In genomic region chr7:132504851-132505250, GRCh38 we compare ENCODE assay signal across 33 cellular contexts.
"Had no signal": no experiment of that assay in that cellular context is flagged by ENCODE, and none has a peak within 500 bp of the region (broad histone marks: within the 10 kb centered on the region; RNA-seq: fewer than 3 reads in every experiment).

No MANE protein-coding gene starts in this region.

- ATAC-seq: activated CD8-positive, alpha-beta memory T cell treated with anti-CD3 and anti-CD28 coated beads, Interleukin-2, amount 10 ng/mL, durations not matched to agents 7 days and 5 days; activated T-cell treated with anti-CD3 and anti-CD28 coated beads, Interleukin-2, amount 50 U/mL, for 72 hours; activated T-helper 17 cell treated with anti-CD3 and anti-CD28 coated beads, Interleukin-2, amount 50 U/mL, for 72 hours; K562; PC-3; Right ventricle myocardium inferior had no signal

- H3K27ac ChIP-seq: ascending aorta, Peyer's patch, RWPE1 had no signal

- DNase-seq: activated CD4-positive, alpha-beta T cell treated with anti-CD3 and anti-CD28 coated beads, Interleukin-2, amount 10 ng/mL, durations not matched to agents 24 days and 14 days; activated CD4-positive, alpha-beta T cell treated with anti-CD3 and anti-CD28 coated beads, Interleukin-2, amount 50 U/mL, for 4 hours; activated CD8-positive, alpha-beta memory T cell treated with anti-CD3 and anti-CD28 coated beads for 24 hours; activated CD8-positive, alpha-beta memory T cell treated with anti-CD3 and anti-CD28 coated beads, Interleukin-2, amount 10 ng/mL, durations not matched to agents 7 days and 5 days; activated CD8-positive, alpha-beta memory T cell treated with anti-CD3 and anti-CD28 coated beads, Interleukin-2, amount 50 U/mL, for 48 hours; activated effector memory CD4-positive, alpha-beta T cell treated with anti-CD3 and anti-CD28 coated beads, Interleukin-2, amount 50 U/mL, for 16 hours; activated naive CD4-positive, alpha-beta T cell; activated naive CD8-positive, alpha-beta T cell treated with anti-CD3 and anti-CD28 coated beads, Interleukin-2, amount 10 ng/mL, durations not matched to agents 7 days and 5 days; activated T-cell treated with anti-CD3 and anti-CD28 coated beads, Interleukin-2, amount 50 U/mL, for 1 hour; activated T-cell treated with anti-CD3 and anti-CD28 coated beads, Interleukin-2, amount 50 U/mL, for 72 hours; amygdala; NCI-H1092 treated with DMSO at 0.1 percent for 48 hours; NCI-H1417; NCI-H146; NCI-H187; NCI-H2029 treated with DMSO at 0.1 percent for 48 hours; NCI-H2107; NCI-H2171; NCI-H510A; NCI-H526; NCI-H748 treated with DMSO at 0.1 percent for 48 hours; NK-92 treated with Interleukin-12 subunit alpha and Interleukin-12 subunit beta, amount 100 ng/mL, for 24 hours; PC-3; Peyer's patch; SIG-M5 had no signal

- H3K4me1 ChIP-seq: Peyer's patch had no signal

- H3K4me3 Mint-ChIP-seq: activated CD4-positive, alpha-beta T cell treated with anti-CD3 and anti-CD28 coated beads, Interleukin-2, amount 10 ng/mL, durations not matched to agents 24 days and 14 days; activated CD8-positive, alpha-beta memory T cell treated with anti-CD3 and anti-CD28 coated beads, Interleukin-2, amount 10 ng/mL, durations not matched to agents 7 days and 5 days; activated naive CD4-positive, alpha-beta T cell treated with anti-CD3 and anti-CD28 coated beads, Interleukin-2, amount 50 U/mL, for 24 hours; activated naive CD8-positive, alpha-beta T cell treated with anti-CD3 and anti-CD28 coated beads, Interleukin-2, amount 10 ng/mL, durations not matched to agents 7 days and 5 days; activated T-cell treated with anti-CD3 and anti-CD28 coated beads, Interleukin-2, amount 50 U/mL, for 72 hours; activated T-helper 17 cell treated with anti-CD3 and anti-CD28 coated beads, Interleukin-2, amount 50 U/mL, for 72 hours; T-helper 1 cell treated with Interleukin-12 subunit alpha and Interleukin-12 subunit beta and Interleukin-4 antibody, amounts not matched to agents 30 μg/mL and 1 μg/mL, for 36 hours; T-helper 2 cell treated with Interferon-gamma antibody and Interleukin-4, amounts not matched to agents 5 μg/mL and 100 μg/mL, for 36 hours had no signal

- H3K9me3 ChIP-seq: ascending aorta, Peyer's patch had no signal

- H3K36me3 ChIP-seq: Peyer's patch had no signal

- H3K27me3 Mint-ChIP-seq: activated CD8-positive, alpha-beta memory T cell treated with anti-CD3 and anti-CD28 coated beads, Interleukin-2, amount 10 ng/mL, durations not matched to agents 7 days and 5 days; activated naive CD4-positive, alpha-beta T cell treated with anti-CD3 and anti-CD28 coated beads, Interleukin-2, amount 50 U/mL, for 24 hours; activated naive CD8-positive, alpha-beta T cell treated with anti-CD3 and anti-CD28 coated beads, Interleukin-2, amount 10 ng/mL, durations not matched to agents 7 days and 5 days; activated T-helper 17 cell treated with anti-CD3 and anti-CD28 coated beads, Interleukin-2, amount 50 U/mL, for 72 hours had no signal

- H3K36me3 Mint-ChIP-seq: activated CD8-positive, alpha-beta memory T cell treated with anti-CD3 and anti-CD28 coated beads, Interleukin-2, amount 10 ng/mL, durations not matched to agents 7 days and 5 days had no signal

- H3K9me3 Mint-ChIP-seq: activated CD4-positive, alpha-beta T cell treated with anti-CD3 and anti-CD28 coated beads, Interleukin-2, amount 10 ng/mL, durations not matched to agents 24 days and 14 days; activated naive CD4-positive, alpha-beta T cell treated with anti-CD3 and anti-CD28 coated beads, Interleukin-2, amount 50 U/mL, for 24 hours; activated naive CD8-positive, alpha-beta T cell treated with anti-CD3 and anti-CD28 coated beads, Interleukin-2, amount 10 ng/mL, durations not matched to agents 7 days and 5 days; activated T-cell treated with anti-CD3 and anti-CD28 coated beads, Interleukin-2, amount 50 U/mL, for 72 hours; activated T-helper 17 cell treated with anti-CD3 and anti-CD28 coated beads, Interleukin-2, amount 50 U/mL, for 72 hours; T-helper 1 cell treated with Interleukin-12 subunit alpha and Interleukin-12 subunit beta and Interleukin-4 antibody, amounts not matched to agents 30 μg/mL and 1 μg/mL, for 36 hours; T-helper 2 cell treated with Interferon-gamma antibody and Interleukin-4, amounts not matched to agents 5 μg/mL and 100 μg/mL, for 36 hours had no signal

- H3K27me3 ChIP-seq: ascending aorta, Peyer's patch had no signal

- H3K4me3 ChIP-seq: ascending aorta, K562, Peyer's patch had no signal

- H3K27ac Mint-ChIP-seq: activated CD4-positive, alpha-beta T cell treated with anti-CD3 and anti-CD28 coated beads, Interleukin-2, amount 10 ng/mL, durations not matched to agents 24 days and 14 days; activated CD8-positive, alpha-beta memory T cell treated with anti-CD3 and anti-CD28 coated beads, Interleukin-2, amount 10 ng/mL, durations not matched to agents 7 days and 5 days; activated naive CD4-positive, alpha-beta T cell treated with anti-CD3 and anti-CD28 coated beads, Interleukin-2, amount 50 U/mL, for 24 hours; activated naive CD8-positive, alpha-beta T cell treated with anti-CD3 and anti-CD28 coated beads, Interleukin-2, amount 10 ng/mL, durations not matched to agents 7 days and 5 days; activated T-cell treated with anti-CD3 and anti-CD28 coated beads, Interleukin-2, amount 50 U/mL, for 72 hours; activated T-helper 17 cell treated with anti-CD3 and anti-CD28 coated beads, Interleukin-2, amount 50 U/mL, for 72 hours; T-helper 1 cell treated with Interleukin-12 subunit alpha and Interleukin-12 subunit beta and Interleukin-4 antibody, amounts not matched to agents 30 μg/mL and 1 μg/mL, for 36 hours; T-helper 2 cell treated with Interferon-gamma antibody and Interleukin-4, amounts not matched to agents 5 μg/mL and 100 μg/mL, for 36 hours had no signal
